In genomic region chr1:85617582-85618237, GRCh38 we compare ENCODE assay signal across 16 cellular contexts. TPM values are rescaled to one million over a fixed set of nuclear protein-coding genes. Genes with fewer than 3 reads are reported as not detected.
DNase-seq lines count a peak whose midpoint lies in the region; ATAC-seq, FAIRE-seq and TF ChIP-seq lines count a peak whose summit lies in the region.
"Had no signal": no experiment of that assay in that cellular context is flagged by ENCODE, and none has a peak within 500 bp of the region (broad histone marks: within the 10 kb centered on the region; RNA-seq: fewer than 3 reads in every experiment).

No MANE protein-coding gene starts in this region.

- H3K79me2 ChIP-seq in H9 (ENCODE audit: insufficient read depth, low read length) (no peaks in the 10 kb centered on the region), PC-9 (ENCODE audit: low read depth) (no peaks in the 10 kb centered on the region)

- H3K14ac ChIP-seq in H9 (ENCODE audit: insufficient read depth, low read length) = no peak overlapping the region

- H3F3A ChIP-seq in PC-9 (ENCODE audit: insufficient read depth, low read depth) = peaks cover 17% of the 10 kb centered on the region

- no peak overlapping the region for H2BK15ac ChIP-seq in H9 (ENCODE audit: low read depth, low read length)

- no peak overlapping the region for H3K4ac ChIP-seq in H9 (ENCODE audit: low read depth, low read length)

- no peak overlapping the region for H4K8ac ChIP-seq in H9 (replicated peaks; ENCODE audit: insufficient read length, low read depth, low read length)

- H3K4me1 Mint-ChIP-seq in H9 = peaks cover 6% of the 10 kb centered on the region in 2 experiments

- no peak overlapping the region for H2AFZ ChIP-seq in H9 (ENCODE audit: low read length)
- no peak overlapping the region for H2AFZ ChIP-seq in PC-9

- H4K91ac ChIP-seq in H9 (ENCODE audit: insufficient read length, low read depth, low read length) = peak overlapping the region; percentile 41

- no peak overlapping the region for H4K5ac ChIP-seq in H9 (ENCODE audit: insufficient read length, low read depth, low read length)

- no peak overlapping the region for H2BK5ac ChIP-seq in H9 (ENCODE audit: insufficient read length, low read length)

- no peak overlapping the region for H3K23ac ChIP-seq in H9 (ENCODE audit: insufficient read length, low read depth, low read length)

- peaks cover 15 to 25% (median 16%) of the 10 kb centered on the region in 3 experiments for H3K36me3 Mint-ChIP-seq in H9 (ENCODE audit: insufficient read depth in 1 of 3, low read depth in 3 of 3)

- H3K27me3 ChIP-seq in H9 (ENCODE audit: insufficient read depth, low read length) (no peaks in the 10 kb centered on the region), PC-9 (ENCODE audit: insufficient read depth, low read depth) (no peaks in the 10 kb centered on the region)
- H3K27me3 ChIP-seq: cardiac muscle cell had no signal

- no CpG with 5 or more reads among the region's 4 CpGs for WGBS in H9 (ENCODE audit: extremely low coverage, insufficient read length, low lambda C conversion rate)

- no peak overlapping the region for H2AK5ac ChIP-seq in H9 (ENCODE audit: insufficient read length, low read length)

- no peak overlapping the region for H3K9ac ChIP-seq in H9 (ENCODE audit: extremely low read depth, insufficient read length, low read length)

- H3K27ac ChIP-seq in H9 (ENCODE audit: insufficient read length, low read depth, low read length) (no peak overlapping the region), PC-9 (no peak overlapping the region)
- H3K27ac ChIP-seq: cardiac muscle cell had no signal

- H3K79me1 ChIP-seq in H9 (ENCODE audit: insufficient read depth, low read depth, low read length, poor library complexity, severe bottlenecking) = no peaks in the 10 kb centered on the region

- H2BK12ac ChIP-seq in H9 (ENCODE audit: insufficient read length, low read depth, low read length) = no peak overlapping the region

- H3K4me3 ChIP-seq in astrocyte of the spinal cord (ENCODE audit: low read depth, low read length) (no peak overlapping the region), PC-9 (no peak overlapping the region)
- H3K4me3 ChIP-seq: cardiac muscle cell had no signal

- H3K9me3 ChIP-seq in H9 (ENCODE audit: control insufficient read depth, low read depth, low read length) (peaks cover 22% of the 10 kb centered on the region), PC-9 (ENCODE audit: insufficient read depth, low read depth) (peaks cover 18% of the 10 kb centered on the region)

- H3T11ph ChIP-seq in H9 (ENCODE audit: low read length) = no peak overlapping the region

- no peak overlapping the region for H2BK20ac ChIP-seq in H9 (ENCODE audit: low read depth, low read length, poor library complexity, severe bottlenecking)

- CTCF ChIA-PET in PC-9 (lab: Charles Lee) = no interaction called here

- POLR2A ChIA-PET in PC-9 (lab: Charles Lee; ENCODE audit: unreplicated experiment) = no interaction called here

- no peak overlapping the region for H3K27ac Mint-ChIP-seq in H9
- H3K27ac Mint-ChIP-seq: activated CD4-positive, alpha-beta T cell treated with anti-CD3 and anti-CD28 coated beads, Interleukin-2, amount 10 ng/mL, durations not matched to agents 24 days and 14 days; activated T-helper 2 cell treated with anti-CD3 and anti-CD28 coated beads, Interferon-gamma antibody, Interleukin-2, Interleukin-4, amounts not matched to agents 10 μg/mL and 5 μg/mL and 100 μg/mL, durations not matched to agents 14 hours and 24 hours and 36 hours; stimulated activated naive CD8-positive, alpha-beta T cell treated with anti-CD3 and anti-CD28 coated beads, Interleukin-15, amount 100 ng/mL, for 72 hours; T-helper 1 cell treated with Interleukin-12 subunit alpha and Interleukin-12 subunit beta and Interleukin-4 antibody, amounts not matched to agents 30 μg/mL and 1 μg/mL, for 36 hours had no signal

- intact Hi-C loops in PC-9 (cut with micrococcal nuclease; ENCODE audit: unreplicated experiment) = no loop called here

- no peak overlapping the region for H2BK120ac ChIP-seq in H9 (ENCODE audit: low read depth, low read length, poor library complexity, severe bottlenecking)

- no peaks in the 10 kb centered on the region for H3K27me3 Mint-ChIP-seq in H9 (ENCODE audit: low read depth)
- H3K27me3 Mint-ChIP-seq: stimulated activated naive CD8-positive, alpha-beta T cell treated with anti-CD3 and anti-CD28 coated beads, Interleukin-15, amount 100 ng/mL, for 72 hours had no signal

- no peak overlapping the region for H3K56ac ChIP-seq in H9 (ENCODE audit: insufficient read length, low read depth, low read length)

- H3K4me1 ChIP-seq in H9 (ENCODE audit: insufficient read depth, low read length) = 0 out of 2 replicates have a peak, but pooled peaks cover 2% of the 10 kb centered on the region
- H3K4me1 ChIP-seq in PC-9 (replicated peaks; ENCODE audit: insufficient read depth) = peaks cover 16% of the 10 kb centered on the region

- H4K20me1 ChIP-seq in H9 (ENCODE audit: control insufficient read depth, insufficient read depth, insufficient read length) = no peaks in the 10 kb centered on the region
- H4K20me1 ChIP-seq in PC-9 (ENCODE audit: insufficient read depth) = no peaks in the 10 kb centered on the region

- peak overlapping the region; percentile 8 for H3K18ac ChIP-seq in H9 (ENCODE audit: insufficient read length, low read depth, low read length)

- H3K9me3 Mint-ChIP-seq in H9 = peaks cover 21 to 22% of the 10 kb centered on the region in 2 experiments

- no peak overlapping the region for H3K4me3 Mint-ChIP-seq in H9
- H3K4me3 Mint-ChIP-seq: activated CD4-positive, alpha-beta T cell treated with anti-CD3 and anti-CD28 coated beads, Interleukin-2, amount 10 ng/mL, durations not matched to agents 24 days and 14 days; stimulated activated naive CD8-positive, alpha-beta T cell treated with anti-CD3 and anti-CD28 coated beads, Interleukin-15, amount 100 ng/mL, for 72 hours; T-helper 1 cell treated with Interleukin-12 subunit alpha and Interleukin-12 subunit beta and Interleukin-4 antibody, amounts not matched to agents 30 μg/mL and 1 μg/mL, for 36 hours had no signal

- no peaks in the 10 kb centered on the region for H3K9me2 ChIP-seq in PC-9 (ENCODE audit: insufficient read depth)

- in situ Hi-C loops in astrocyte of the spinal cord (cut with HindIII; ENCODE audit: low sequenced_read_pairs) = no loop called here

- TF ChIP-seq CTCF in H9 (conservative IDR thresholded peaks at IDR 0.05) = no peak
- no peak for TF ChIP-seq CTCF in astrocyte of the spinal cord (IDR thresholded peaks at IDR 0.05; ENCODE audit: low read depth, low read length)
- no peak for TF ChIP-seq CTCF in PC-9 (conservative IDR thresholded peaks at IDR 0.05)

- H3K4me2 ChIP-seq in H9 (ENCODE audit: insufficient read depth, insufficient read length, low read length) (no peak overlapping the region), PC-9 (no peak overlapping the region)

- H3K23me2 ChIP-seq in H9 (ENCODE audit: insufficient read length, low read depth, low read length, poor library complexity, severe bottlenecking) = no peaks in the 10 kb centered on the region

- no peak for ATAC-seq in GM19035 (IDR thresholded peaks at IDR 0.05; ENCODE audit: unreplicated experiment)
- ATAC-seq in GM18517 (IDR thresholded peaks at IDR 0.05; ENCODE audit: unreplicated experiment) = no peak
- ATAC-seq: stimulated activated naive CD8-positive, alpha-beta T cell treated with anti-CD3 and anti-CD28 coated beads, Interleukin-15, amount 100 ng/mL, for 72 hours had no signal

- H3K36me3 ChIP-seq in PC-9 (ENCODE audit: low read depth) = no peaks in the 10 kb centered on the region
- H3K36me3 ChIP-seq: cardiac muscle cell had no signal

- BruUV-seq in PC-9 (replicated peaks; lab: Mats Ljungman, UMichigan) = no TSS peak

- no peak for FAIRE-seq in HTR-8/SVneo (lab: Jason Lieb, UNC)

- DNase-seq in DMS53 (lab: John Stamatoyannopoulos, UW) (peak; percentile 62), H9 (no peak), astrocyte of the spinal cord (ENCODE audit: low read depth, low spot score) (peak; percentile 64), kidney glomerular epithelial cell (lab: John Stamatoyannopoulos, UW) (peak; percentile 44), PC-9 (no peak), HTR-8/SVneo (ENCODE audit: insufficient read length, low spot score) (no peak)
- DNase-seq: activated CD4-positive, alpha-beta T cell treated with anti-CD3 and anti-CD28 coated beads, Interleukin-2, amount 10 ng/mL, durations not matched to agents 24 days and 14 days; NCI-H2171; OCI-M1; stimulated activated naive CD8-positive, alpha-beta T cell treated with anti-CD3 and anti-CD28 coated beads, Interleukin-15, amount 100 ng/mL, for 72 hours had no signal

RNA-seq across cellular contexts. Expression of gene CCN1, which starts 37.1 kb away (rescaled TPM):
- total RNA-seq in H9 (2021) (57.1 and 59.1 TPM in 2 replicates), PC-9 (2021) (75.6 and 92.8 TPM in 2 replicates)
- total RNA-seq: mononuclear cell had no signal

Comparison
In these comparisons a context has a peak if more than half of its experiments do, and no peak if none do; other contexts are left out.
1. DNase-seq: peak in DMS53 (single experiment), astrocyte of the spinal cord (single experiment) and kidney glomerular epithelial cell (single experiment); none in H9 (single experiment), PC-9 (0 of 2) and HTR-8/SVneo (single experiment).